In the genomic region with DNA sequence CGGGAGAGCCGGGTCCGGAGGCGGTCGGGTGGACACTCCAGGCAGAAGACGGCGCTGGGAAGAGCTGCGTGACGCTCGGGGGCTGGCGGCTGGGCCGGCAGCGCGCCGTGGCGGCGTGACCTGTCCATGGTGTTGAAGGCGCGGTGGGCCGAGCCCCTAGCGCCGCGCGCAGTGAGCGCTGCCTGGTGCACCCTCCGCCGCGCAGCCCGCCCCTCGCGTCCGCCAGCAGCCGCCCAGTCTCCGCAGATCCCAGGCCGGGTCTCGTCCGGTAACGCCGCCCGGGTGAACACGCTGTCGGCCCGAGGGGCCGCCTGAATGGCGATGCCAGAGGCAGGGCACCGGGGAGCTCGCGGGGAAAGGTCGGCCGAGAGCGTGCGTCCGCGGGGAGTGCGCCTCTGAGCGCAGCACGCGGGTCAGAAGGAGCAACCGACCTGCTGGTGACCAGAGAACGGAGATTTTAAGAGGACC, we compare ENCODE assay signal across 8 cellular contexts. TPM values are rescaled to one million over a fixed set of nuclear protein-coding genes. Genes with fewer than 3 reads are reported as not detected.
DNase-seq lines count a peak whose midpoint lies in the region; ATAC-seq and TF ChIP-seq lines count a peak whose summit lies in the region.

No MANE protein-coding gene starts in this region.

- H3K27me3 ChIP-seq in neural cell (ENCODE audit: insufficient read depth, low read depth, low read length) = no peaks in the 10 kb centered on the region

- no peak for TF ChIP-seq EP300 in neural cell (conservative IDR thresholded peaks at IDR 0.05; ENCODE audit: poor library complexity, severe bottlenecking)

- H3K4me3 Mint-ChIP-seq in CD14-positive monocyte = peak overlapping the region; percentile 52 to 86

- no peak overlapping the region for H2AFZ ChIP-seq in neural cell (ENCODE audit: low read depth, low read length)

- H3K36me3 ChIP-seq in neural cell (ENCODE audit: insufficient read depth, low read length) = peaks cover 7% of the 10 kb centered on the region

- no peaks in the 10 kb centered on the region for H3K9me3 ChIP-seq in neural cell (ENCODE audit: low read length)

- DNase-seq in CD14-positive monocyte (ENCODE audit: low spot score) (no peak), fibroblast of the aortic adventitia (ENCODE audit: low read depth) (peak; percentile 25), SW480 (ENCODE audit: low spot score) (no peak), T-helper 9 cell (no peak)
- DNase-seq in activated T-cell treated with anti-CD3 and anti-CD28 coated beads, Interleukin-2, amount 50 U/mL, for 1 hour = peak; percentile 29

- intact Hi-C loops in CD14-positive monocyte (cut with micrococcal nuclease) = no loop called here

- TF ChIP-seq RAD21 in neural cell (conservative IDR thresholded peaks at IDR 0.05) = no peak

- peaks cover 44 to 65% (median 49%) of the 10 kb centered on the region in 3 donors for H3K27me3 Mint-ChIP-seq in CD14-positive monocyte (ENCODE audit: low read depth in 3 of 3)

- H3K4me3 ChIP-seq in fibroblast of the aortic adventitia (ENCODE audit: low read depth, low read length) (peak overlapping the region; percentile 55), neural cell (ENCODE audit: low read length) (peak overlapping the region; percentile 100)

- no peaks in the 10 kb centered on the region for H3K9me2 ChIP-seq in neural cell (ENCODE audit: insufficient read depth, low read length)

- no peak overlapping the region for H3K27ac Mint-ChIP-seq in CD14-positive monocyte

- H3K9ac ChIP-seq in neural cell (ENCODE audit: low read length) = peak overlapping the region; percentile 92

- TF ChIP-seq CTCF in CD14-positive monocyte (IDR thresholded peaks at IDR 0.05) (no peak), fibroblast of the aortic adventitia (IDR thresholded peaks at IDR 0.05; ENCODE audit: insufficient read depth, low read length) (no peak), neural cell (IDR thresholded peaks at IDR 0.05; ENCODE audit: poor library complexity, severe bottlenecking) (no peak)

- peaks cover 0 to 2% of the 10 kb centered on the region in 2 donors for H3K36me3 Mint-ChIP-seq in CD14-positive monocyte

- peaks cover 47% of the 10 kb centered on the region for H4K20me1 ChIP-seq in neural cell (ENCODE audit: insufficient read depth)

- peaks cover 17% of the 10 kb centered on the region for H3K4me1 Mint-ChIP-seq in CD14-positive monocyte

- peak overlapping the region; percentile 93 for H3K27ac ChIP-seq in neural cell (ENCODE audit: low read length)

- ATAC-seq in HG03354 (IDR thresholded peaks at IDR 0.05; ENCODE audit: poor library complexity, severe bottlenecking, unreplicated experiment) (peak; percentile 45), GM21825 (IDR thresholded peaks at IDR 0.05; ENCODE audit: unreplicated experiment) (no peak)

- H3F3A ChIP-seq in neural cell (ENCODE audit: insufficient read depth, low read length, poor library complexity, severe bottlenecking) = peaks cover 5% of the 10 kb centered on the region

- peaks cover 0 to 23% (median 6%) of the 10 kb centered on the region in 7 donors for H3K9me3 Mint-ChIP-seq in CD14-positive monocyte

- peaks cover 61% of the 10 kb centered on the region for H3K79me2 ChIP-seq in neural cell (replicated peaks; ENCODE audit: insufficient read depth, low read length)

- no peak overlapping the region for H3K4me2 ChIP-seq in neural cell (ENCODE audit: low read length)

TF ChIP-seq in neural cell, 6 proteins besides CTCF, POLR2A, EP300 and RAD21:
- no peak for TF ChIP-seq SMC3 (conservative IDR thresholded peaks at IDR 0.05; ENCODE audit: poor library complexity)
- no peak for TF ChIP-seq TAF1 (IDR thresholded peaks at IDR 0.05; ENCODE audit: low read depth)
- TF ChIP-seq EZH2 (IDR thresholded peaks at IDR 0.05; ENCODE audit: borderline replicate concordance, insufficient read depth, low read length, poor library complexity, severe bottlenecking) = no peak
- peak; percentile 16 for TF ChIP-seq POLR2AphosphoS5 (IDR thresholded peaks at IDR 0.05)
- TF ChIP-seq, protein P1, sequence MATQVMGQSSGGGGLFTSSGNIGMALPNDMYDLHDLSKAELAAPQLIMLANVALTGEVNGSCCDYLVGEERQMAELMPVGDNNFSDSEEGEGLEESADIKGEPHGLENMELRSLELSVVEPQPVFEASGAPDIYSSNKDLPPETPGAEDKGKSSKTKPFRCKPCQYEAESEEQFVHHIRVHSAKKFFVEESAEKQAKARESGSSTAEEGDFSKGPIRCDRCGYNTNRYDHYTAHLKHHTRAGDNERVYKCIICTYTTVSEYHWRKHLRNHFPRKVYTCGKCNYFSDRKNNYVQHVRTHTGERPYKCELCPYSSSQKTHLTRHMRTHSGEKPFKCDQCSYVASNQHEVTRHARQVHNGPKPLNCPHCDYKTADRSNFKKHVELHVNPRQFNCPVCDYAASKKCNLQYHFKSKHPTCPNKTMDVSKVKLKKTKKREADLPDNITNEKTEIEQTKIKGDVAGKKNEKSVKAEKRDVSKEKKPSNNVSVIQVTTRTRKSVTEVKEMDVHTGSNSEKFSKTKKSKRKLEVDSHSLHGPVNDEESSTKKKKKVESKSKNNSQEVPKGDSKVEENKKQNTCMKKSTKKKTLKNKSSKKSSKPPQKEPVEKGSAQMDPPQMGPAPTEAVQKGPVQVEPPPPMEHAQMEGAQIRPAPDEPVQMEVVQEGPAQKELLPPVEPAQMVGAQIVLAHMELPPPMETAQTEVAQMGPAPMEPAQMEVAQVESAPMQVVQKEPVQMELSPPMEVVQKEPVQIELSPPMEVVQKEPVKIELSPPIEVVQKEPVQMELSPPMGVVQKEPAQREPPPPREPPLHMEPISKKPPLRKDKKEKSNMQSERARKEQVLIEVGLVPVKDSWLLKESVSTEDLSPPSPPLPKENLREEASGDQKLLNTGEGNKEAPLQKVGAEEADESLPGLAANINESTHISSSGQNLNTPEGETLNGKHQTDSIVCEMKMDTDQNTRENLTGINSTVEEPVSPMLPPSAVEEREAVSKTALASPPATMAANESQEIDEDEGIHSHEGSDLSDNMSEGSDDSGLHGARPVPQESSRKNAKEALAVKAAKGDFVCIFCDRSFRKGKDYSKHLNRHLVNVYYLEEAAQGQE (IDR thresholded peaks at IDR 0.05; ENCODE audit: borderline replicate concordance) = no peak
- TF ChIP-seq MXI1 (conservative IDR thresholded peaks at IDR 0.05; ENCODE audit: poor library complexity, severe bottlenecking) = peak; percentile 14

RNA-seq across cellular contexts. Expression of a gene that starts 0.7 kb away (rescaled TPM):
- polyA plus RNA-seq in CD14-positive monocyte (not detected), neural cell (40.7 and 44.9 TPM in 2 replicates)
- total RNA-seq in fibroblast of the aortic adventitia (ENCODE audit: low replicate concordance) = 0.09 TPM in 1 of 2 replicates, not detected in the other
- polyA minus RNA-seq in neural cell = 140 and 154 TPM in 2 replicates

RNA-seq across cellular contexts. Expression of a gene that starts 58.5 kb away (rescaled TPM):
- polyA plus RNA-seq in CD14-positive monocyte = 10 to 100 TPM; 45.0 to 52.7 TPM
- 32.4 and 118 TPM in 2 replicates for total RNA-seq in fibroblast of the aortic adventitia (ENCODE audit: low replicate concordance)
- 68.4 and 68.5 TPM in 2 replicates for polyA plus RNA-seq in neural cell
- 20.9 and 27.4 TPM in 2 replicates for polyA minus RNA-seq in neural cell

Comparison
In these comparisons a context has a peak if more than half of its experiments do, and no peak if none do; other contexts are left out.
1. DNase-seq: peak in activated T-cell treated with anti-CD3 and anti-CD28 coated beads, Interleukin-2, amount 50 U/mL, for 1 hour (single experiment) and fibroblast of the aortic adventitia (single experiment); none in CD14-positive monocyte (single experiment), SW480 (single experiment) and T-helper 9 cell (single experiment).
2. RNA of a gene that starts 0.7 kb away (polyA plus RNA-seq): 40.7 to 44.9 TPM in neural cell; not detected in CD14-positive monocyte; every median in the first group is over 10 times any median in the second.